Comparison of ENCODE assay signal across 20 cellular contexts in the genomic region with DNA sequence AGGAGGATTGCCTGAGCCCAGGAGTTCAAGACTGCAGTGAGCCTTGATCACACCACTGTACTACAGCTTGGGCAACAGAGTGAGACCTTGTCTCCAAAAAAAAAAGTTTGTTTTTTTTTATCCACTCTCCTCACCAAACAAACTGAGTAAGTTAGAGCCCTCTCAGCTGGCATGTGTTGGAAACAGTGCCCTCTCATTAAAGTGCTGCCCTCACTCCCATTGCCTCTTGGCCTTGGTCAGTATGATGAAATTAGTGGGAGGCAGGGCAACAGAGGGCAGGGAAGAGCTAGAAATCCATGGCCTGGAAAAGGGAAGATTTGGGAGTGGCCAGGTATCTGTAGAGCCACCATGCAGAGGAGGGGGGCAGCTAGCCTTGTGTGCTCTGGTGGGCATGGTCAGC.
"Had no signal": no experiment of that assay in that cellular context is flagged by ENCODE, and none has a peak within 500 bp of the region (broad histone marks: within the 10 kb centered on the region; RNA-seq: fewer than 3 reads in every experiment).

No MANE protein-coding gene starts in this region.

- H3K27me3 ChIP-seq: colonic mucosa, foreskin keratinocyte, sigmoid colon, tibial nerve had no signal

- FAIRE-seq: endothelial cell of umbilical vein, keratinocyte had no signal

- H3K4me1 Mint-ChIP-seq: immature natural killer cell had no signal

- DNase-seq: cerebellar nuclear complex; colonic mucosa; dermis blood vessel endothelial cell; erythroblast; foreskin keratinocyte; immature natural killer cell; left ventricle myocardium inferior; mesenchymal stem cell; naive B cell; nephron progenitor cell; psoas muscle; sigmoid colon; stimulated activated CD4-positive, alpha-beta T cell treated with anti-CD3 and anti-CD28 coated beads, Interleukin-12 subunit alpha, Interleukin-12 subunit beta, amount 100 ng/mL, for 4 hours had no signal

- H3K9me3 Mint-ChIP-seq: immature natural killer cell; naive B cell; nephron progenitor cell; stimulated activated naive CD8-positive, alpha-beta T cell treated with anti-CD3 and anti-CD28 coated beads, Interleukin-15, Interleukin-2, amounts not matched to agents 100 ng/mL and 50 ng/mL, for 24 hours had no signal

- ATAC-seq: foreskin keratinocyte, psoas muscle had no signal

- H3K4me3 Mint-ChIP-seq: immature natural killer cell; naive B cell; nephron progenitor cell; stimulated activated naive CD8-positive, alpha-beta T cell treated with anti-CD3 and anti-CD28 coated beads, Interleukin-15, Interleukin-2, amounts not matched to agents 100 ng/mL and 50 ng/mL, for 24 hours had no signal

- H3K27me3 Mint-ChIP-seq: naive B cell; stimulated activated naive CD8-positive, alpha-beta T cell treated with anti-CD3 and anti-CD28 coated beads, Interleukin-15, Interleukin-2, amounts not matched to agents 100 ng/mL and 50 ng/mL, for 24 hours had no signal

- H3K27ac Mint-ChIP-seq: immature natural killer cell; naive B cell; nephron progenitor cell; stimulated activated naive CD8-positive, alpha-beta T cell treated with anti-CD3 and anti-CD28 coated beads, Interleukin-15, Interleukin-2, amounts not matched to agents 100 ng/mL and 50 ng/mL, for 24 hours had no signal

- H3K4me1 ChIP-seq: colonic mucosa, foreskin keratinocyte, left ventricle myocardium inferior, parathyroid adenoma, sigmoid colon, tibial nerve had no signal

- H3K4me3 ChIP-seq: colonic mucosa, left ventricle myocardium inferior, lung, psoas muscle, sigmoid colon, skin epidermis, tibial nerve had no signal

- H3K27ac ChIP-seq: colonic mucosa, foreskin keratinocyte, left ventricle myocardium inferior, parathyroid adenoma, sigmoid colon, skin epidermis, tibial nerve had no signal

- H3K9me3 ChIP-seq: colonic mucosa, left ventricle myocardium inferior, psoas muscle, sigmoid colon, tibial nerve had no signal
